ENCODE assay signal across 8 cellular contexts in the genomic region with DNA sequence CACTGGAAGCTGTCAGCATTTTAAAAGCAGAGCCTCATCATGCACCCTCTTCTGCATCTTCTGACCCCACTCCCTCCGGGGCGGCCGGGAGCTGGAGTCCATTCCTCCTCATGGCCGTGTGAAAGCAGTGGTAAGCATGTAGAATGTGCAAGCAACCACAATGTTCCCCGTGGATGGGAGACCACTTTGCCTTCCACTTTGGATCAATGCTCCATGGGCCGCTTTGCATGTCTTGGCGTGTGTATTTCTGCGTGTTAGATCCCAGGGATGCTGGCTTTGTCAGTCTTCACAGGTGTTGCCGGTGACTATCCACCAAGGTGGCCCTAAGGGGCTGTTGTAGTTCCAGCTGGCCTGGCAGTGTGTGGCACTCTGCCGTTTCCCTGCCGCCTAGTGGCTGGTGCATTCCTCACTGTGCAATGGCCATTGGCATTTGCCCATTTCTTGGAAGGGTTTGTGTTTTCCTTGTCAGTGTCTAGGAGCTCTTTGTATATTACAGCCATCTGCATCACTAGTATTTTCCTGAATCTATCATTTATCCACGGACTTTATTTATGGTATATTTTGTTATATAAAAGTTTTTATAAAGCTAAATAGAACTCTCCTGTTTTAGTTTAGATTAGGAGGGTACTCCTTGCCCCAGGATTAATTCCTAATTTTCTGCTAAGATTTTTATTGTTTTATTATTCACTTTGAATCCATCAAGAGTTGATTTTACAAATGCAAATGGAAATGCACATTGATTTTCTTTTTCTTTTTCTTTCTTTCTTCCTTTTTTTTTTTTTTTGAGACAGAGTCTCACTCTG. TPM values are rescaled to one million over a fixed set of nuclear protein-coding genes. Genes with fewer than 3 reads are reported as not detected.
DNase-seq lines count a peak whose midpoint lies in the region; ATAC-seq and TF ChIP-seq lines count a peak whose summit lies in the region.

No MANE protein-coding gene starts in this region.

- H3K4me2 ChIP-seq in skeletal muscle satellite cell (ENCODE audit: low read length) = peak overlapping the region; percentile 57
- H3K4me2 ChIP-seq in smooth muscle cell = no peak overlapping the region

- peak; percentile 86 for DNase-seq in H4 (ENCODE audit: low spot score)
- DNase-seq in RPMI7951 (ENCODE audit: low read depth) = peak; percentile 49
- DNase-seq in foreskin fibroblast = no peak
- DNase-seq in smooth muscle cell (lab: John Stamatoyannopoulos, UW; ENCODE audit: unreplicated experiment) = no peak
- no peak for DNase-seq in SIG-M5 treated with dmso at 0.1 percent for 504 hours (lab: John Stamatoyannopoulos, UW; ENCODE audit: unreplicated experiment)

- H3K36me3 ChIP-seq in skeletal muscle satellite cell (ENCODE audit: insufficient read depth, low read length) (no peaks in the 10 kb centered on the region), smooth muscle cell (ENCODE audit: low read depth) (no peaks in the 10 kb centered on the region)

- TF ChIP-seq CTCF in foreskin fibroblast (IDR thresholded peaks at IDR 0.05; ENCODE audit: low read depth, low read length) = peak; percentile 13
- no peak for TF ChIP-seq CTCF in smooth muscle cell (IDR thresholded peaks at IDR 0.05; ENCODE audit: borderline replicate concordance, insufficient read depth, poor library complexity, severe bottlenecking)

- H4K20me1 ChIP-seq in smooth muscle cell (ENCODE audit: low read depth) = no peaks in the 10 kb centered on the region

- 93% methylated on average over 12 of the region's 12 CpGs for WGBS in smooth muscle cell (ENCODE audit: low lambda C conversion rate)

- H3K9me3 ChIP-seq in skeletal muscle satellite cell (replicated peaks; ENCODE audit: low read length) = no peaks in the 10 kb centered on the region
- H3K9me3 ChIP-seq in smooth muscle cell (replicated peaks; ENCODE audit: low read depth) = no peaks in the 10 kb centered on the region

- H3F3A ChIP-seq in smooth muscle cell (ENCODE audit: low read depth) = no peaks in the 10 kb centered on the region

- H3K9ac ChIP-seq in skeletal muscle satellite cell (ENCODE audit: low read depth, low read length) = peak overlapping the region; percentile 81
- no peak overlapping the region for H3K9ac ChIP-seq in smooth muscle cell (ENCODE audit: low read depth)

- no peak overlapping the region for H3K27ac ChIP-seq in smooth muscle cell (ENCODE audit: low read depth)

- H3K4me1 ChIP-seq in skeletal muscle satellite cell (ENCODE audit: control insufficient read depth, insufficient read depth, low read length) (peaks cover 37% of the 10 kb centered on the region), smooth muscle cell (ENCODE audit: low read depth) (no peaks in the 10 kb centered on the region)

- H3K27me3 ChIP-seq in skeletal muscle satellite cell (ENCODE audit: control insufficient read depth, insufficient read depth, low read length) (no peaks in the 10 kb centered on the region), smooth muscle cell (ENCODE audit: low read depth) (no peaks in the 10 kb centered on the region)

- H3K79me2 ChIP-seq in smooth muscle cell (ENCODE audit: low read depth) = no peaks in the 10 kb centered on the region

- ATAC-seq in HG03175 (IDR thresholded peaks at IDR 0.05; ENCODE audit: unreplicated experiment) = no peak
- no peak for ATAC-seq in GM18870 (IDR thresholded peaks at IDR 0.05; ENCODE audit: unreplicated experiment)

- no peak overlapping the region for H3K4me3 ChIP-seq in foreskin fibroblast (ENCODE audit: low read depth in 1 of 2, low read length in 2 of 2)
- no peak overlapping the region for H3K4me3 ChIP-seq in skeletal muscle satellite cell (ENCODE audit: low read length)
- H3K4me3 ChIP-seq in smooth muscle cell = no peak overlapping the region

- no peak overlapping the region for H2AFZ ChIP-seq in smooth muscle cell (ENCODE audit: low read depth)

RNA-seq across cellular contexts. Expression of a gene that starts 5.8 kb away (rescaled TPM):
- total RNA-seq in H4 (2014; rRNA removed; shearing (Covaris generic)) = 41.9 and 51.1 TPM in 2 replicates
- total RNA-seq in RPMI7951 (2014; rRNA removed; shearing (Covaris generic)) = not detected in 2 replicates
- total RNA-seq in skeletal muscle satellite cell (2012; rRNA removed) = 0.44 TPM in 1 of 2 replicates, not detected in the other
- 0.18 TPM in 1 of 2 replicates, not detected in the other for total RNA-seq in smooth muscle cell
- polyA plus RNA-seq in smooth muscle cell = not detected in 2 replicates

RNA-seq across cellular contexts. Expression of a gene that starts 37.5 kb away (rescaled TPM):
- total RNA-seq in H4 (2014; rRNA removed; shearing (Covaris generic)) = not detected in 2 replicates
- total RNA-seq in RPMI7951 (2014; rRNA removed; shearing (Covaris generic)) = not detected in 2 replicates
- under 0.01 TPM in 1 of 2 replicates, not detected in the other for total RNA-seq in skeletal muscle satellite cell (2012; rRNA removed)
- not detected in 2 replicates for total RNA-seq in smooth muscle cell
- 0.33 TPM in 1 of 2 replicates, not detected in the other for polyA plus RNA-seq in smooth muscle cell

Comparison
In these comparisons a context has a peak if more than half of its experiments do, and no peak if none do; other contexts are left out.
1. DNase-seq: peak in H4 (single experiment) and RPMI7951 (single experiment); none in foreskin fibroblast (0 of 2), smooth muscle cell (single experiment) and SIG-M5 treated with dmso at 0.1 percent for 504 hours (single experiment).
2. RNA of a gene that starts 5.8 kb away (total RNA-seq): 41.9 to 51.1 TPM in H4; 0.18 TPM in smooth muscle cell and not detected in RPMI7951; every median in the first group is over 10 times any median in the second.